Comparison of ENCODE assay signal across 1 cellular context in the genomic region with DNA sequence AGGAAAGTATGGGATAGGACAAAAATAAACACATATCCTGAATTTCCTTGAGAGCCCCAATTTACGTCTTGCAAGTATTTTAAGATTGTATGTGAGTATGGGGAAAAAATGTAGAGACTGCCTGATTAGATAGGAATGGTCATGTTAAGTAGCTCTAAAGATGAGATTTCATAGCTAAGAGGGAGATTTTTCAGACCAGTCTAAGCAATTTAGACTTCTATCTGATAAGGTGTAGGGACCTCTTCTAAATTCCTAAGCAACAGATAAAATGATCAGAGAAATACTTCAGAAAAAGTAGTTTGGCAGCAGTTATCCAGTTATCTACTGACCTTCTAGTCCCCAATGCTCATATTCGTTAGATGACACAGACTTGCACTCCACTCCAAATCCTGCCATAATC.
TF ChIP-seq lines count a peak whose summit lies in the region.

No MANE protein-coding gene starts in this region.

TF ChIP-seq in GM23338, 12 proteins besides CTCF, POLR2A, EP300 and RAD21 (continued from another document):
- no peak for TF ChIP-seq ZNF462 (CRISPR knock-in tag; IDR thresholded peaks at IDR 0.05)
- TF ChIP-seq EZH2phosphoT487 (IDR thresholded peaks at IDR 0.05; ENCODE audit: unreplicated experiment) = no peak
- TF ChIP-seq NANOG (IDR thresholded peaks at IDR 0.05; ENCODE audit: borderline replicate concordance) = no peak
